ENCODE assay signal across 8 cellular contexts in genomic region chr9:83537331-83538171, GRCh38. TPM values are rescaled to one million over a fixed set of nuclear protein-coding genes. Genes with fewer than 3 reads are reported as not detected.
DNase-seq lines count a peak whose midpoint lies in the region; ATAC-seq and TF ChIP-seq lines count a peak whose summit lies in the region.

No MANE protein-coding gene starts in this region.

- H3K9ac ChIP-seq in mesenchymal stem cell (ENCODE audit: low read length), result peak overlapping the region; percentile 67

- no peak overlapping the region for H2BK5ac ChIP-seq in mesenchymal stem cell (ENCODE audit: low read depth, low read length, poor library complexity, severe bottlenecking)

- TF ChIP-seq EP300 in tibial nerve (IDR thresholded peaks at IDR 0.05), result no peak

- H3K4me2 ChIP-seq in mesenchymal stem cell (ENCODE audit: low read length, poor library complexity, severe bottlenecking), result peak overlapping the region; percentile 98

- no peak for ATAC-seq in HG03378 (IDR thresholded peaks at IDR 0.05; ENCODE audit: unreplicated experiment)

- POLR2A ChIA-PET in CD8-positive, alpha-beta memory T cell (lab: Charles Lee), result no interaction called here

- DNase-seq in NCI-H1092 treated with DMSO at 0.1 percent for 48 hours (lab: John Stamatoyannopoulos, UW) (peak; percentile 58), NCI-H1092 (lab: John Stamatoyannopoulos, UW) (no peak), mesenchymal stem cell (peak; percentile 8), tibial nerve (ENCODE audit: low spot score in 2 of 2) (no peak), activated T-cell treated with anti-CD3 and anti-CD28 coated beads for 4 hours (no peak)
- DNase-seq in CD8-positive, alpha-beta memory T cell, result no peak

- WGBS in mesenchymal stem cell, result 6% methylated on average over 61 of the region's 63 CpGs
- 0 to 3% methylated on average over 26 to 30 of the region's 63 CpGs for WGBS in tibial nerve, 2 donors

- H3K27me3 Mint-ChIP-seq in dendritic cell treated with granulocyte-macrophage colony-stimulating factor and Interleukin-4, amounts not matched to agents 40 ng/mL and 50 ng/mL, for 4 days, result peaks cover 42% of the 10 kb centered on the region
- H3K27me3 Mint-ChIP-seq in CD8-positive, alpha-beta memory T cell, result peaks cover 9 to 28% of the 10 kb centered on the region in 2 donors

- H3K4me3 ChIP-seq in mesenchymal stem cell (ENCODE audit: insufficient read depth in 1 of 2, low read depth in 1 of 2, low read length in 2 of 2) (peak overlapping the region; percentile 61 to 79), tibial nerve (peak overlapping the region; percentile 60 to 78 (median 70))
- no peak overlapping the region for H3K4me3 ChIP-seq in CD8-positive, alpha-beta memory T cell (ENCODE audit: low read length)

- H3K27ac Mint-ChIP-seq in dendritic cell treated with granulocyte-macrophage colony-stimulating factor and Interleukin-4, amounts not matched to agents 40 ng/mL and 50 ng/mL, for 4 days, result no peak overlapping the region
- H3K27ac Mint-ChIP-seq in CD8-positive, alpha-beta memory T cell, result no peak overlapping the region

- peak overlapping the region; percentile 12 for H4K91ac ChIP-seq in mesenchymal stem cell (ENCODE audit: low read length)

- no peak overlapping the region for H2AFZ ChIP-seq in mesenchymal stem cell (ENCODE audit: low read depth, low read length)

- H3K9me3 ChIP-seq in mesenchymal stem cell (ENCODE audit: control insufficient read depth, low read length), result no peaks in the 10 kb centered on the region
- H3K9me3 ChIP-seq in tibial nerve, result no peaks in the 10 kb centered on the region
- H3K9me3 ChIP-seq in CD8-positive, alpha-beta memory T cell (ENCODE audit: low read length), result no peaks in the 10 kb centered on the region

- no peaks in the 10 kb centered on the region for H3K9me3 Mint-ChIP-seq in dendritic cell treated with granulocyte-macrophage colony-stimulating factor and Interleukin-4, amounts not matched to agents 40 ng/mL and 50 ng/mL, for 4 days
- H3K9me3 Mint-ChIP-seq in CD8-positive, alpha-beta memory T cell, result no peaks in the 10 kb centered on the region

- H3K4ac ChIP-seq in mesenchymal stem cell (ENCODE audit: low read depth in 1 of 2, low read length in 2 of 2), result no peak overlapping the region

- no peak overlapping the region for H4K8ac ChIP-seq in mesenchymal stem cell (ENCODE audit: low read length)

- H3K4me1 ChIP-seq in mesenchymal stem cell (ENCODE audit: control insufficient read depth, insufficient read depth, low read depth, low read length) (peaks cover 16% of the 10 kb centered on the region), tibial nerve (peaks cover 0 to 29% (median 5%) of the 10 kb centered on the region in 4 donors)
- no peaks in the 10 kb centered on the region for H3K4me1 ChIP-seq in CD8-positive, alpha-beta memory T cell (ENCODE audit: insufficient read depth, low read length)

- no peak overlapping the region for H2BK15ac ChIP-seq in mesenchymal stem cell (ENCODE audit: low read depth, poor library complexity, severe bottlenecking)

- H2BK12ac ChIP-seq in mesenchymal stem cell (ENCODE audit: low read length in 2 of 2), result no peak overlapping the region

- H3K36me3 ChIP-seq in mesenchymal stem cell (ENCODE audit: control insufficient read depth in 1 of 2, insufficient read depth in 2 of 2, low read depth in 1 of 2, low read length in 2 of 2) (no peaks in the 10 kb centered on the region), tibial nerve (no peaks in the 10 kb centered on the region)
- H3K36me3 ChIP-seq in CD8-positive, alpha-beta memory T cell (ENCODE audit: insufficient read depth, low read length), result no peaks in the 10 kb centered on the region

- no peak for TF ChIP-seq CTCF in tibial nerve (IDR thresholded peaks at IDR 0.05)

- no peak for TF ChIP-seq POLR2A in tibial nerve (IDR thresholded peaks at IDR 0.05)

- H3K36me3 Mint-ChIP-seq in dendritic cell treated with granulocyte-macrophage colony-stimulating factor and Interleukin-4, amounts not matched to agents 40 ng/mL and 50 ng/mL, for 4 days (ENCODE audit: low read depth), result peaks cover 4% of the 10 kb centered on the region
- H3K36me3 Mint-ChIP-seq in CD8-positive, alpha-beta memory T cell, result peaks cover 0 to 20% (median 3%) of the 10 kb centered on the region in 3 donors

- H3K27me3 ChIP-seq in mesenchymal stem cell (ENCODE audit: control insufficient read depth in 1 of 2, insufficient read depth in 1 of 2, low read length in 2 of 2), result peaks cover 32 to 48% of the 10 kb centered on the region in 2 experiments
- H3K27me3 ChIP-seq in tibial nerve, result no peaks in the 10 kb centered on the region
- H3K27me3 ChIP-seq in CD8-positive, alpha-beta memory T cell (ENCODE audit: insufficient read depth, low read length, poor library complexity, severe bottlenecking), result peaks cover 9% of the 10 kb centered on the region

- peaks cover 7% of the 10 kb centered on the region for H3K4me1 Mint-ChIP-seq in dendritic cell treated with granulocyte-macrophage colony-stimulating factor and Interleukin-4, amounts not matched to agents 40 ng/mL and 50 ng/mL, for 4 days (ENCODE audit: low read depth)
- peaks cover 0 to 6% (median 4%) of the 10 kb centered on the region in 3 donors for H3K4me1 Mint-ChIP-seq in CD8-positive, alpha-beta memory T cell

- H2BK120ac ChIP-seq in mesenchymal stem cell (ENCODE audit: low read depth, low read length), result no peak overlapping the region

- no peak overlapping the region for H3K14ac ChIP-seq in mesenchymal stem cell (ENCODE audit: low read length in 2 of 2)

- no peak overlapping the region for H3K23ac ChIP-seq in mesenchymal stem cell (ENCODE audit: low read length in 2 of 2)

- peak overlapping the region; percentile 84 for H3K4me3 Mint-ChIP-seq in dendritic cell treated with granulocyte-macrophage colony-stimulating factor and Interleukin-4, amounts not matched to agents 40 ng/mL and 50 ng/mL, for 4 days
- no peak overlapping the region for H3K4me3 Mint-ChIP-seq in CD8-positive, alpha-beta memory T cell

- intact Hi-C loops in dendritic cell treated with granulocyte-macrophage colony-stimulating factor and Interleukin-4, amounts not matched to agents 40 ng/mL and 50 ng/mL, for 4 days (cut with micrococcal nuclease), result loop anchor here (10.0 kb wide), 2 partner anchors 63 to 103 kb away; no protein-coding TSS in a partner anchor

- peak overlapping the region in 1 of 2 experiments; percentile 11 for H3K18ac ChIP-seq in mesenchymal stem cell (ENCODE audit: low read depth in 1 of 2, low read length in 2 of 2)

- no peak overlapping the region for H3K27ac ChIP-seq in mesenchymal stem cell (ENCODE audit: low read length, poor library complexity, severe bottlenecking)
- H3K27ac ChIP-seq in tibial nerve, result peak overlapping the region; percentile 17 to 89 (median 76)
- no peak overlapping the region for H3K27ac ChIP-seq in CD8-positive, alpha-beta memory T cell (ENCODE audit: low read depth, low read length)

- H3K79me1 ChIP-seq in mesenchymal stem cell (replicated peaks; ENCODE audit: low read length, poor library complexity, severe bottlenecking), result no peaks in the 10 kb centered on the region

- CTCF ChIA-PET in CD8-positive, alpha-beta memory T cell (lab: Charles Lee), result no interaction called here

- no peak overlapping the region for H2AK5ac ChIP-seq in mesenchymal stem cell (ENCODE audit: low read length, severe bottlenecking)

RNA-seq across cellular contexts. Expression of gene FRMD3, which starts 0.7 kb away (rescaled TPM):
- polyA plus RNA-seq in mesenchymal stem cell (2013, experiment 1 of 2), result 0.08 TPM
- polyA plus RNA-seq in mesenchymal stem cell (2013, experiment 2 of 2), result 0.08 TPM
- 10 to 100 TPM; 31.2 to 44.0 (median 34.5) TPM for total RNA-seq in tibial nerve
- total RNA-seq in CD8-positive, alpha-beta memory T cell, result under 1 TPM; 0.62 to 0.68 TPM
- polyA plus RNA-seq in CD8-positive, alpha-beta memory T cell, result 0.35 TPM

Comparison
In these comparisons a context has a peak if more than half of its experiments do, and no peak if none do; other contexts are left out.
1. DNase-seq: peak in NCI-H1092 treated with DMSO at 0.1 percent for 48 hours (single experiment) and mesenchymal stem cell (single experiment); none in NCI-H1092 (single experiment), tibial nerve (0 of 2), activated T-cell treated with anti-CD3 and anti-CD28 coated beads for 4 hours (single experiment) and CD8-positive, alpha-beta memory T cell (0 of 5).
2. H3K27ac ChIP-seq: peak in tibial nerve (4 of 4); none in mesenchymal stem cell (single experiment) and CD8-positive, alpha-beta memory T cell (single experiment).
3. RNA of gene FRMD3, which starts 0.7 kb away (total RNA-seq): 31.2 to 44.0 TPM in tibial nerve; 0.62 to 0.68 TPM in CD8-positive, alpha-beta memory T cell; every median in the first group is over 10 times any median in the second.